Comparison of ENCODE assay signal across 20 cellular contexts in genomic region chr5:179185256-179186091, GRCh38.
"Had no signal": no experiment of that assay in that cellular context is flagged by ENCODE, and none has a peak within 500 bp of the region (broad histone marks: within the 10 kb centered on the region; RNA-seq: fewer than 3 reads in every experiment).

No MANE protein-coding gene starts in this region.

- H3K36me3 ChIP-seq: ascending aorta, neutrophil, thyroid gland had no signal

- H3K4me1 ChIP-seq: ascending aorta, foreskin keratinocyte, parathyroid adenoma, thyroid gland had no signal

- H3K9me3 Mint-ChIP-seq: activated T-cell treated with anti-CD3 and anti-CD28 coated beads, Interleukin-2, amount 50 U/mL, for 72 hours; T-helper 1 cell treated with Interleukin-12 subunit alpha and Interleukin-12 subunit beta and Interleukin-4 antibody, amounts not matched to agents 30 μg/mL and 1 μg/mL, for 36 hours had no signal

- DNase-seq: activated CD4-positive, alpha-beta T cell treated with anti-CD3 and anti-CD28 coated beads, Interleukin-2, amount 50 U/mL, for 4 hours; activated CD4-positive, CD25-positive, alpha-beta regulatory T cell treated with anti-CD3 and anti-CD28 coated beads, Interleukin-2, amount 50 U/mL, for 72 hours; activated effector memory CD4-positive, alpha-beta T cell treated with anti-CD3 and anti-CD28 coated beads, Interleukin-2, amount 50 U/mL, for 16 hours; activated naive CD4-positive, alpha-beta T cell treated with anti-CD3 and anti-CD28 coated beads, Interleukin-2, amount 50 U/mL, for 16 hours; activated T-cell treated with anti-CD3 and anti-CD28 coated beads, Interleukin-2, amount 50 U/mL, for 72 hours; dermis blood vessel endothelial cell; foreskin keratinocyte; head of caudate nucleus; mesenchymal stem cell; naive thymus-derived CD4-positive, alpha-beta T cell; stimulated activated CD4-positive, alpha-beta T cell treated with anti-CD3 and anti-CD28 coated beads, Interleukin-12 subunit alpha, Interleukin-12 subunit beta, amount 100 ng/mL, for 4 hours; stimulated activated CD4-positive, alpha-beta T cell treated with anti-CD3 and anti-CD28 coated beads, Interleukin-1b, Interleukin-23, amount 100 ng/mL, for 48 hours; stimulated activated CD8-positive, alpha-beta memory T cell treated with anti-CD3 and anti-CD28 coated beads, Interleukin-4, amount 100 ng/mL, for 48 hours; stimulated activated naive CD4-positive, alpha-beta T cell; thyroid gland had no signal

- H3K27ac Mint-ChIP-seq: activated T-cell treated with anti-CD3 and anti-CD28 coated beads, Interleukin-2, amount 50 U/mL, for 72 hours; naive thymus-derived CD4-positive, alpha-beta T cell; T-helper 1 cell treated with Interleukin-12 subunit alpha and Interleukin-12 subunit beta and Interleukin-4 antibody, amounts not matched to agents 30 μg/mL and 1 μg/mL, for 36 hours had no signal

- H3K36me3 Mint-ChIP-seq: naive thymus-derived CD4-positive, alpha-beta T cell had no signal

- H3K4me3 ChIP-seq: ascending aorta, thyroid gland had no signal

- ATAC-seq: activated T-cell treated with anti-CD3 and anti-CD28 coated beads, Interleukin-2, amount 50 U/mL, for 72 hours; foreskin keratinocyte; naive thymus-derived CD4-positive, alpha-beta T cell had no signal

- H3K4me1 Mint-ChIP-seq: naive thymus-derived CD4-positive, alpha-beta T cell had no signal

- H3K27ac ChIP-seq: ascending aorta, epithelial cell of prostate, foreskin keratinocyte, neutrophil, parathyroid adenoma, thyroid gland had no signal

- H3K9me3 ChIP-seq: ascending aorta, neutrophil, thyroid gland had no signal

- H3K4me3 Mint-ChIP-seq: activated T-cell treated with anti-CD3 and anti-CD28 coated beads, Interleukin-2, amount 50 U/mL, for 72 hours; naive thymus-derived CD4-positive, alpha-beta T cell; T-helper 1 cell treated with Interleukin-12 subunit alpha and Interleukin-12 subunit beta and Interleukin-4 antibody, amounts not matched to agents 30 μg/mL and 1 μg/mL, for 36 hours had no signal

- H3K27me3 ChIP-seq: ascending aorta, foreskin keratinocyte, thyroid gland had no signal
